ENCODE assay signal across 32 cellular contexts in genomic region chr12:47984331-47984801, GRCh38. TPM values are rescaled to one million over a fixed set of nuclear protein-coding genes. Genes with fewer than 3 reads are reported as not detected.
"Had no signal": no experiment of that assay in that cellular context is flagged by ENCODE, and none has a peak within 500 bp of the region (broad histone marks: within the 10 kb centered on the region; RNA-seq: fewer than 3 reads in every experiment).

No MANE protein-coding gene starts in this region.

- FAIRE-seq: endothelial cell of umbilical vein, islet of Langerhans had no signal

- H3K36me3 ChIP-seq: esophagus muscularis mucosa, gastroesophageal sphincter, heart right ventricle, neutrophil, prostate gland, right atrium auricular region, suprapubic skin, transverse colon, upper lobe of right lung, uterus had no signal

- H3K27ac Mint-ChIP-seq: memory B cell; mesothelial cell of epicardium; naive B cell; natural killer cell treated with Interleukin-12 subunit alpha and Interleukin-12 subunit beta and Interleukin-15 and Interleukin-18, amount 100 ng/mL, for 72 hours; stimulated activated naive CD8-positive, alpha-beta T cell treated with anti-CD3 and anti-CD28 coated beads, Interleukin-15, amount 100 ng/mL, for 72 hours had no signal

- H3K4me3 Mint-ChIP-seq: memory B cell; mesothelial cell of epicardium; naive B cell; natural killer cell treated with Interleukin-12 subunit alpha and Interleukin-12 subunit beta and Interleukin-15 and Interleukin-18, amount 100 ng/mL, for 72 hours; neural crest cell; stimulated activated naive CD8-positive, alpha-beta T cell treated with anti-CD3 and anti-CD28 coated beads, Interleukin-15, amount 100 ng/mL, for 72 hours had no signal

- H3K9ac ChIP-seq: parathyroid adenoma had no signal

- H3K4me1 ChIP-seq: foreskin keratinocyte, gastroesophageal sphincter, prostate gland, upper lobe of right lung, uterus had no signal

- ATAC-seq: foreskin keratinocyte; gastroesophageal sphincter; heart right ventricle; left colon; left ventricle myocardium superior; mucosa of descending colon; natural killer cell treated with Interleukin-12 subunit alpha and Interleukin-12 subunit beta and Interleukin-15 and Interleukin-18, amount 100 ng/mL, for 72 hours; sciatic nerve; upper lobe of right lung had no signal

- H3K9me3 ChIP-seq: esophagus muscularis mucosa, gastroesophageal sphincter, heart right ventricle, mucosa of descending colon, neutrophil, prostate gland, right atrium auricular region, suprapubic skin, transverse colon, upper lobe of right lung, uterus had no signal

- H3K9me3 Mint-ChIP-seq: memory B cell; mesothelial cell of epicardium; naive B cell; natural killer cell treated with Interleukin-12 subunit alpha and Interleukin-12 subunit beta and Interleukin-15 and Interleukin-18, amount 100 ng/mL, for 72 hours; neural crest cell; stimulated activated naive CD8-positive, alpha-beta T cell treated with anti-CD3 and anti-CD28 coated beads, Interleukin-15, amount 100 ng/mL, for 72 hours had no signal

- DNase-seq: dermis blood vessel endothelial cell; effector memory CD4-positive, alpha-beta T cell; foreskin keratinocyte; heart right ventricle; hippocampal formation; kidney glomerular epithelial cell; left colon; left ventricle myocardium superior; mucosa of descending colon; naive B cell; stimulated activated naive CD4-positive, alpha-beta T cell; stimulated activated naive CD8-positive, alpha-beta T cell treated with anti-CD3 and anti-CD28 coated beads, Interleukin-15, amount 100 ng/mL, for 72 hours; transverse colon; upper lobe of right lung; uterus had no signal

- H3K4me3 ChIP-seq: coronary artery, esophagus muscularis mucosa, gastroesophageal sphincter, heart right ventricle, lung, mucosa of descending colon, prostate gland, right atrium auricular region, suprapubic skin, transverse colon, upper lobe of right lung, uterus had no signal

- H3K36me3 Mint-ChIP-seq: memory B cell; naive B cell; natural killer cell treated with Interleukin-12 subunit alpha and Interleukin-12 subunit beta and Interleukin-15 and Interleukin-18, amount 100 ng/mL, for 72 hours had no signal

- H3K27me3 ChIP-seq: esophagus muscularis mucosa, right atrium auricular region, upper lobe of right lung, uterus had no signal

- H2AFZ ChIP-seq: parathyroid adenoma had no signal

- H3K27ac ChIP-seq: coronary artery, esophagus muscularis mucosa, foreskin keratinocyte, gastroesophageal sphincter, heart right ventricle, neutrophil, parathyroid adenoma, prostate gland, right atrium auricular region, suprapubic skin, transverse colon, upper lobe of right lung, uterus had no signal

- H3K79me2 ChIP-seq: parathyroid adenoma had no signal

RNA-seq across cellular contexts. Expression of gene COL2A1, which starts 19.9 kb away (rescaled TPM):
- total RNA-seq: dermis blood vessel endothelial cell; endothelial cell of umbilical vein; esophagus muscularis mucosa; fibroblast of lung; gastroesophageal sphincter; natural killer cell treated with Interleukin-12 subunit alpha and Interleukin-12 subunit beta and Interleukin-15 and Interleukin-18, amount 100 ng/mL, for 72 hours; right atrium auricular region; sciatic nerve; suprapubic skin; upper lobe of right lung had no signal
- polyA plus RNA-seq: endothelial cell of umbilical vein, fibroblast of lung had no signal
